ENCODE assay signal across 10 cellular contexts in genomic region chr9:136354592-136355085, GRCh38. TPM values are rescaled to one million over a fixed set of nuclear protein-coding genes. Genes with fewer than 3 reads are reported as not detected.
DNase-seq lines count a peak whose midpoint lies in the region; ATAC-seq, FAIRE-seq and TF ChIP-seq lines count a peak whose summit lies in the region.
"Had no signal": no experiment of that assay in that cellular context is flagged by ENCODE, and none has a peak within 500 bp of the region (broad histone marks: within the 10 kb centered on the region; RNA-seq: fewer than 3 reads in every experiment).

No MANE protein-coding gene starts in this region.

- no peak for TF ChIP-seq EP300 in suprapubic skin (IDR thresholded peaks at IDR 0.05)

- 29% methylated on average over 10 of the region's 17 CpGs for WGBS in suprapubic skin

- TF ChIP-seq CTCF in fibroblast of the aortic adventitia (IDR thresholded peaks at IDR 0.05; ENCODE audit: insufficient read depth, low read length) (no peak), omental fat pad (IDR thresholded peaks at IDR 0.05) (no peak), suprapubic skin (IDR thresholded peaks at IDR 0.05) (no peak)

- ATAC-seq in omental fat pad (ENCODE audit: low FRiP score) (peak; percentile 42), GM18520 (IDR thresholded peaks at IDR 0.05; ENCODE audit: unreplicated experiment) (no peak)

- no peaks in the 10 kb centered on the region for H3K27me3 ChIP-seq in suprapubic skin

- DNase-seq in EH (ENCODE audit: low read depth) = peak; percentile 77
- peak; percentile 53 for DNase-seq in RCC 7860 (ENCODE audit: low spot score)
- peak; percentile 65 for DNase-seq in fibroblast of the aortic adventitia (ENCODE audit: low read depth)
- no peak for DNase-seq in omental fat pad (ENCODE audit: low spot score)
- no peak for DNase-seq in anterior cingulate cortex (lab: John Stamatoyannopoulos, UW)
- no peak for DNase-seq in suprapubic skin (ENCODE audit: low spot score in 2 of 2)
- DNase-seq in NCI-H1436 (lab: John Stamatoyannopoulos, UW) = no peak
- DNase-seq: amniotic stem cell, NCI-H446 treated with DMSO at 0.1 percent for 48 hours had no signal

- peaks cover 19% of the 10 kb centered on the region for H3K36me3 ChIP-seq in suprapubic skin

- TF ChIP-seq POLR2A in suprapubic skin (IDR thresholded peaks at IDR 0.05) = no peak

- H3K4me3 ChIP-seq in fibroblast of the aortic adventitia (ENCODE audit: low read depth, low read length) = no peak overlapping the region
- no peak overlapping the region for H3K4me3 ChIP-seq in suprapubic skin

- no peak overlapping the region for H3K27ac ChIP-seq in suprapubic skin

- peaks cover 8% of the 10 kb centered on the region for H3K4me1 ChIP-seq in suprapubic skin

- no peaks in the 10 kb centered on the region for H3K9me3 ChIP-seq in suprapubic skin

- FAIRE-seq in RCC 7860 (lab: Jason Lieb, UNC) = no peak

RNA-seq across cellular contexts. Expression of gene DNLZ, which starts 8.9 kb away (rescaled TPM):
- 5.2 and 6.1 TPM in 2 replicates for total RNA-seq in fibroblast of the aortic adventitia (ENCODE audit: low replicate concordance)
- 10 to 100 TPM; 16.5 to 36.7 (median 19.8) TPM for total RNA-seq in omental fat pad
- 10 to 100 TPM; 11.3 to 46.4 (median 37.9) TPM for total RNA-seq in suprapubic skin

RNA-seq across cellular contexts. Expression of gene CARD9, which starts 18.8 kb away (rescaled TPM):
- 1.1 and 1.4 TPM in 2 replicates for total RNA-seq in fibroblast of the aortic adventitia (ENCODE audit: low replicate concordance)
- 1 to 10 TPM; 2.5 to 6.9 (median 4.9) TPM for total RNA-seq in omental fat pad
- 1 to 10 TPM; 2.3 to 7.4 (median 3.3) TPM for total RNA-seq in suprapubic skin

RNA-seq across cellular contexts. Expression of gene GPSM1, which starts 27.3 kb away (rescaled TPM):
- 25.9 and 48.5 TPM in 2 replicates for total RNA-seq in fibroblast of the aortic adventitia (ENCODE audit: low replicate concordance)
- 10 to 100 TPM in 1 of 4 donors, 1 to 10 TPM in 3; 5.0 to 20.5 (median 7.3) TPM for total RNA-seq in omental fat pad
- total RNA-seq in suprapubic skin = 10 to 100 TPM; 11.5 to 14.6 (median 13.7) TPM

RNA-seq across cellular contexts. Expression of gene SNAPC4, which starts 45.3 kb away (rescaled TPM):
- total RNA-seq in fibroblast of the aortic adventitia (ENCODE audit: low replicate concordance) = 12.1 and 17.7 TPM in 2 replicates
- total RNA-seq in omental fat pad = 10 to 100 TPM in 1 of 4 donors, 1 to 10 TPM in 3; 3.2 to 11.2 (median 5.8) TPM
- 10 to 100 TPM in 2 of 4 donors, 1 to 10 TPM in 2; 6.1 to 11.1 (median 9.8) TPM for total RNA-seq in suprapubic skin

RNA-seq across cellular contexts. Expression of gene CCDC187, which starts 50.7 kb away (rescaled TPM):
- total RNA-seq in fibroblast of the aortic adventitia (ENCODE audit: low replicate concordance) = under 0.01 TPM in 1 of 2 replicates, not detected in the other
- not detected for total RNA-seq in omental fat pad
- total RNA-seq in suprapubic skin = under 1 TPM in 2 of 4 donors, not detected in 2; 0.13 to 0.45 TPM

Comparison
In these comparisons a context has a peak if more than half of its experiments do, and no peak if none do; other contexts are left out.
1. DNase-seq: peak in EH (single experiment), RCC 7860 (single experiment) and fibroblast of the aortic adventitia (single experiment); none in omental fat pad (single experiment), anterior cingulate cortex (0 of 58), suprapubic skin (0 of 2) and NCI-H1436 (single experiment).